In genomic region chr9:137320555-137321384, GRCh38 we compare ENCODE assay signal across 10 cellular contexts. TPM values are rescaled to one million over a fixed set of nuclear protein-coding genes. Genes with fewer than 3 reads are reported as not detected.
DNase-seq lines count a peak whose midpoint lies in the region; ATAC-seq and TF ChIP-seq lines count a peak whose summit lies in the region.
"Had no signal": no experiment of that assay in that cellular context is flagged by ENCODE, and none has a peak within 500 bp of the region (broad histone marks: within the 10 kb centered on the region; RNA-seq: fewer than 3 reads in every experiment).

No MANE protein-coding gene starts in this region.

- no peaks in the 10 kb centered on the region for H3K36me3 Mint-ChIP-seq in activated CD4-positive, alpha-beta memory T cell treated with anti-CD3 and anti-CD28 coated beads, Interleukin-2, amount 10 ng/mL, durations not matched to agents 7 days and 5 days (ENCODE audit: low read depth)

- ATAC-seq in right lobe of liver (peak; percentile 46 to 60 (median 54)), HG03196 (IDR thresholded peaks at IDR 0.05; ENCODE audit: unreplicated experiment) (no peak), GM19351 (IDR thresholded peaks at IDR 0.05; ENCODE audit: unreplicated experiment) (no peak)

- H3K36me3 ChIP-seq in BE2C: no peaks in the 10 kb centered on the region
- no peaks in the 10 kb centered on the region for H3K36me3 ChIP-seq in HUES6 (ENCODE audit: control insufficient read depth, insufficient read depth, low read length)
- H3K36me3 ChIP-seq in right lobe of liver: no peaks in the 10 kb centered on the region

- H3K27me3 ChIP-seq in BE2C: no peaks in the 10 kb centered on the region
- peaks cover 4% of the 10 kb centered on the region; the same call in 1 of the 2 replicates for H3K27me3 ChIP-seq in HUES6 (ENCODE audit: control insufficient read depth, insufficient read depth, low read length)
- H3K27me3 ChIP-seq in right lobe of liver: no peaks in the 10 kb centered on the region

- H3K27ac Mint-ChIP-seq in activated CD4-positive, alpha-beta memory T cell treated with anti-CD3 and anti-CD28 coated beads, Interleukin-2, amount 10 ng/mL, durations not matched to agents 7 days and 5 days: peak overlapping the region; percentile 68

- H3K4me3 Mint-ChIP-seq in activated CD4-positive, alpha-beta memory T cell treated with anti-CD3 and anti-CD28 coated beads, Interleukin-2, amount 10 ng/mL, durations not matched to agents 7 days and 5 days: no peak overlapping the region

- TF ChIP-seq CTCF in BE2C (IDR thresholded peaks at IDR 0.05; ENCODE audit: low read depth, low read length) (no peak), right lobe of liver (IDR thresholded peaks at IDR 0.05) (no peak)

- POLR2A ChIA-PET in activated CD4-positive, alpha-beta memory T cell treated with anti-CD3 and anti-CD28 coated beads, Interleukin-2, amount 10 ng/mL, durations not matched to agents 7 days and 5 days (lab: Charles Lee): interaction anchor here (1.3 to 2.8 kb wide), 2 partner anchors 18 to 80 kb away, joined by 4 to 13 read pairs; partner anchors contain the start of genes NRARP and TUBB4B

- peaks cover 10% of the 10 kb centered on the region for H3K4me1 Mint-ChIP-seq in activated CD4-positive, alpha-beta memory T cell treated with anti-CD3 and anti-CD28 coated beads, Interleukin-2, amount 10 ng/mL, durations not matched to agents 7 days and 5 days

- no CpG with 5 or more reads among the region's 24 CpGs for WGBS in right lobe of liver (ENCODE audit: insufficient coverage, low coverage, low lambda C conversion rate, missing lambda C conversion rate)

- 0 out of 2 replicates have a peak overlapping the region, but pooled peaks have one; percentile 43 for H3K27ac ChIP-seq in HUES6 (ENCODE audit: low read depth, low read length)
- H3K27ac ChIP-seq in right lobe of liver: peak overlapping the region in 1 of 3 donors; percentile 28

- intact Hi-C loops in right lobe of liver (cut with DNase I): no loop called here

- H3K9ac ChIP-seq in HUES6 (ENCODE audit: low read length): peak overlapping the region; percentile 38

- H3K4me3 ChIP-seq in BE2C (ENCODE audit: low read depth, low read length): no peak overlapping the region
- no peak overlapping the region for H3K4me3 ChIP-seq in HUES6 (ENCODE audit: low read depth, low read length)
- H3K4me3 ChIP-seq in right lobe of liver: no peak overlapping the region

- CTCF ChIA-PET in activated CD4-positive, alpha-beta memory T cell treated with anti-CD3 and anti-CD28 coated beads, Interleukin-2, amount 10 ng/mL, durations not matched to agents 7 days and 5 days (lab: Charles Lee): no interaction called here

- H3K9me3 ChIP-seq in BE2C (no peaks in the 10 kb centered on the region), HUES6 (ENCODE audit: control insufficient read depth, insufficient read depth, low read depth, low read length) (no peaks in the 10 kb centered on the region), right lobe of liver (no peaks in the 10 kb centered on the region)

- H3K4me1 ChIP-seq in BE2C: peaks cover 3% of the 10 kb centered on the region; the same call in 1 of the 2 replicates
- H3K4me1 ChIP-seq in HUES6 (ENCODE audit: control insufficient read depth, insufficient read depth, low read length): peaks cover 20% of the 10 kb centered on the region
- peaks cover 0 to 4% (median 0%) of the 10 kb centered on the region in 4 donors for H3K4me1 ChIP-seq in right lobe of liver

- peak; percentile 26 for DNase-seq in BE2C
- DNase-seq in activated CD4-positive, alpha-beta memory T cell treated with anti-CD3 and anti-CD28 coated beads, Interleukin-2, amount 10 ng/mL, durations not matched to agents 7 days and 5 days: peak; percentile 56
- DNase-seq in right lobe of liver: peak in 2 of 3 donors; percentile 59 to 60
- DNase-seq in NCI-H1105 treated with DMSO at 0.1 percent for 48 hours (lab: John Stamatoyannopoulos, UW): no peak
- DNase-seq in NCI-H2029 (lab: John Stamatoyannopoulos, UW): no peak
- DNase-seq: DND-41; stimulated activated naive CD4-positive, alpha-beta T cell had no signal

- no peak for TF ChIP-seq POLR2A in right lobe of liver (IDR thresholded peaks at IDR 0.05)

- peaks cover 3% of the 10 kb centered on the region for H3K9me3 Mint-ChIP-seq in activated CD4-positive, alpha-beta memory T cell treated with anti-CD3 and anti-CD28 coated beads, Interleukin-2, amount 10 ng/mL, durations not matched to agents 7 days and 5 days

- peaks cover 3% of the 10 kb centered on the region for H3K27me3 Mint-ChIP-seq in activated CD4-positive, alpha-beta memory T cell treated with anti-CD3 and anti-CD28 coated beads, Interleukin-2, amount 10 ng/mL, durations not matched to agents 7 days and 5 days

RNA-seq across cellular contexts. Expression of gene NRARP, which starts 18.7 kb away (rescaled TPM):
- 5.3 TPM for polyA plus RNA-seq in BE2C (2012; ENCODE audit: insufficient read depth, insufficient read length, low read depth)
- total RNA-seq in activated CD4-positive, alpha-beta memory T cell treated with anti-CD3 and anti-CD28 coated beads, Interleukin-2, amount 10 ng/mL, durations not matched to agents 7 days and 5 days: under 1 TPM; 0.71 to 0.75 TPM
- total RNA-seq in right lobe of liver: 1 to 10 TPM in 3 of 6 experiments, under 1 TPM in 3; 0.57 to 2.3 (median 0.98) TPM

RNA-seq across cellular contexts. Expression of gene TOR4A, which starts 43.2 kb away (rescaled TPM):
- polyA plus RNA-seq in BE2C (2012; ENCODE audit: insufficient read depth, insufficient read length, low read depth): 9.9 TPM
- total RNA-seq in activated CD4-positive, alpha-beta memory T cell treated with anti-CD3 and anti-CD28 coated beads, Interleukin-2, amount 10 ng/mL, durations not matched to agents 7 days and 5 days: 10 to 100 TPM; 22.4 to 23.2 TPM
- 1 to 10 TPM; 2.2 to 4.9 (median 3.7) TPM for total RNA-seq in right lobe of liver

Comparison
In these comparisons a context has a peak if more than half of its experiments do, and no peak if none do; other contexts are left out.
1. DNase-seq: peak in BE2C (single experiment), activated CD4-positive, alpha-beta memory T cell treated with anti-CD3 and anti-CD28 coated beads, Interleukin-2, amount 10 ng/mL, durations not matched to agents 7 days and 5 days (single experiment) and right lobe of liver (2 of 3); none in NCI-H1105 treated with DMSO at 0.1 percent for 48 hours (single experiment) and NCI-H2029 (single experiment).
2. ATAC-seq: peak in right lobe of liver (4 of 4); none in HG03196 (single experiment) and GM19351 (single experiment).